1 cellular context compared by ENCODE assay signal in the genomic region with DNA sequence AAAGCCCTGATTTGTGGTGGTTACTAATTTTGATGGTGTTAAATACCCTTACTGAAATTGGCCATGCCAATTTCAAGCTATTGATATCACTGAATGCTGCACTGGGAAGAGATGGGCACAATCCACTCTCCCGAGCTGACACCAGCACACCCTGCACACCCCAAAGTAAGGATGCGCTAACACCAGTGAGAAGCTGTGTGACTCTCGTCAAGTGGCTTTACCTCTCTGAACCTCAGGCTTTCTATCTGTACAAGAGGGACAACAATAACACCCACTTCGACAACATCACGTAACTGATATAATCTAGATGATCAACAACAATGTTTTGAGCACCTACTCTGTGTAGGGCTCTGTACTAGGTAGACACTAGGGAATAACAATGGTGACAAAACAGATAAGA.
TF ChIP-seq lines count a peak whose summit lies in the region.

No MANE protein-coding gene starts in this region.

TF ChIP-seq in GM12878, 131 proteins besides CTCF, POLR2A, EP300 and RAD21:
- no peak for TF ChIP-seq MYC (IDR thresholded peaks at IDR 0.05; ENCODE audit: insufficient read depth, insufficient read length, insufficient replicate concordance, low read length, severe bottlenecking)
- no peak for TF ChIP-seq IKZF1 (conservative IDR thresholded peaks at IDR 0.05)
- no peak for TF ChIP-seq SMAD5 (IDR thresholded peaks at IDR 0.05; ENCODE audit: low read depth)
- TF ChIP-seq NFXL1 (IDR thresholded peaks at IDR 0.05; ENCODE audit: borderline replicate concordance) = peak; percentile 43; the same call in 1 of the 2 replicates
- TF ChIP-seq MTA2 (IDR thresholded peaks at IDR 0.05; ENCODE audit: low read depth) = no peak
- TF ChIP-seq, protein P1, sequence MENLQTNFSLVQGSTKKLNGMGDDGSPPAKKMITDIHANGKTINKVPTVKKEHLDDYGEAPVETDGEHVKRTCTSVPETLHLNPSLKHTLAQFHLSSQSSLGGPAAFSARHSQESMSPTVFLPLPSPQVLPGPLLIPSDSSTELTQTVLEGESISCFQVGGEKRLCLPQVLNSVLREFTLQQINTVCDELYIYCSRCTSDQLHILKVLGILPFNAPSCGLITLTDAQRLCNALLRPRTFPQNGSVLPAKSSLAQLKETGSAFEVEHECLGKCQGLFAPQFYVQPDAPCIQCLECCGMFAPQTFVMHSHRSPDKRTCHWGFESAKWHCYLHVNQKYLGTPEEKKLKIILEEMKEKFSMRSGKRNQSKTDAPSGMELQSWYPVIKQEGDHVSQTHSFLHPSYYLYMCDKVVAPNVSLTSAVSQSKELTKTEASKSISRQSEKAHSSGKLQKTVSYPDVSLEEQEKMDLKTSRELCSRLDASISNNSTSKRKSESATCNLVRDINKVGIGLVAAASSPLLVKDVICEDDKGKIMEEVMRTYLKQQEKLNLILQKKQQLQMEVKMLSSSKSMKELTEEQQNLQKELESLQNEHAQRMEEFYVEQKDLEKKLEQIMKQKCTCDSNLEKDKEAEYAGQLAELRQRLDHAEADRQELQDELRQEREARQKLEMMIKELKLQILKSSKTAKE (IDR thresholded peaks at IDR 0.05; ENCODE audit: low read depth, poor library complexity, severe bottlenecking) = no peak
- no peak for TF ChIP-seq ZNF207 (IDR thresholded peaks at IDR 0.05; ENCODE audit: borderline replicate concordance)
- no peak for TF ChIP-seq RAD51 (IDR thresholded peaks at IDR 0.05)
- peak; percentile 43; the same call in 1 of the 2 replicates for TF ChIP-seq ZNF384 (IDR thresholded peaks at IDR 0.05; ENCODE audit: borderline replicate concordance, low read depth, low read length)
- peak; percentile 93 for TF ChIP-seq SMARCA5 (IDR thresholded peaks at IDR 0.05)
- no peak for TF ChIP-seq TBL1XR1 (IDR thresholded peaks at IDR 0.05; ENCODE audit: low read depth, low read length)
